In genomic region chr2:72949642-72950041, GRCh38 we compare ENCODE assay signal across 31 cellular contexts. TPM values are rescaled to one million over a fixed set of nuclear protein-coding genes. Genes with fewer than 3 reads are reported as not detected.
"Had no signal": no experiment of that assay in that cellular context is flagged by ENCODE, and none has a peak within 500 bp of the region (broad histone marks: within the 10 kb centered on the region; RNA-seq: fewer than 3 reads in every experiment).

No MANE protein-coding gene starts in this region.

- H3K9ac ChIP-seq: parathyroid adenoma had no signal

- H2AFZ ChIP-seq: parathyroid adenoma had no signal

- H3K27ac Mint-ChIP-seq: activated T-cell treated with anti-CD3 and anti-CD28 coated beads, Interleukin-2, amount 50 U/mL, for 24 hours; naive thymus-derived CD4-positive, alpha-beta T cell; type B pancreatic cell had no signal

- H3K27ac ChIP-seq: cardiac muscle cell, colonic mucosa, parathyroid adenoma, spleen, thoracic aorta, vagina, VCaP had no signal

- H3K4me3 Mint-ChIP-seq: activated T-cell treated with anti-CD3 and anti-CD28 coated beads, Interleukin-2, amount 50 U/mL, for 24 hours; naive thymus-derived CD4-positive, alpha-beta T cell; type B pancreatic cell had no signal

- H3K4me3 ChIP-seq: cardiac muscle cell, colonic mucosa, spleen, thoracic aorta, vagina had no signal

- H3K36me3 ChIP-seq: cardiac muscle cell, colonic mucosa, thoracic aorta, vagina had no signal

- H3K27me3 Mint-ChIP-seq: activated T-cell treated with anti-CD3 and anti-CD28 coated beads, Interleukin-2, amount 50 U/mL, for 24 hours had no signal

- H3K9me3 Mint-ChIP-seq: activated T-cell treated with anti-CD3 and anti-CD28 coated beads, Interleukin-2, amount 50 U/mL, for 24 hours; brain; naive thymus-derived CD4-positive, alpha-beta T cell; type B pancreatic cell had no signal

- H3K4me1 ChIP-seq: colonic mucosa, parathyroid adenoma, vagina had no signal

- ATAC-seq: left cardiac atrium; naive thymus-derived CD4-positive, alpha-beta T cell; right cardiac atrium had no signal

- DNase-seq: activated CD4-positive, alpha-beta T cell treated with anti-CD3 and anti-CD28 coated beads for 4 hours; activated CD4-positive, alpha-beta T cell treated with anti-CD3 and anti-CD28 coated beads, Interleukin-2, amount 50 U/mL, for 4 hours; activated CD8-positive, alpha-beta memory T cell treated with anti-CD3 and anti-CD28 coated beads, Interleukin-2, amount 50 U/mL, for 4 hours; activated gamma-delta T cell treated with Interleukin-2 at 50 U/mL for 16 hours; activated naive CD4-positive, alpha-beta T cell treated with anti-CD3 and anti-CD28 coated beads, Interleukin-2, amount 50 U/mL, for 16 hours; activated T-cell treated with anti-CD3 and anti-CD28 coated beads, Interleukin-2, amount 50 U/mL, for 24 hours; cerebellar nuclear complex; effector memory CD4-positive, alpha-beta T cell; foreskin fibroblast; head of caudate nucleus; hippocampal formation; left cardiac atrium; midbrain; naive thymus-derived CD4-positive, alpha-beta T cell; spleen; stimulated activated naive CD4-positive, alpha-beta T cell treated with Interleukin-2 at 50 U/mL for 16 hours had no signal

- H3K36me3 Mint-ChIP-seq: brain, type B pancreatic cell had no signal

- H3K9me3 ChIP-seq: colonic mucosa, spleen, thoracic aorta, vagina had no signal

- H3K27me3 ChIP-seq: colonic mucosa, spleen, vagina had no signal

RNA-seq across cellular contexts. Expression of gene EMX1, which starts 32.3 kb away (rescaled TPM):
- total RNA-seq: dermis microvascular lymphatic vessel endothelial cell; fibroblast of lung; left cardiac atrium; mammary epithelial cell; naive thymus-derived CD4-positive, alpha-beta T cell; pulmonary artery endothelial cell; right cardiac atrium; spleen; T-helper 1 cell treated with Interleukin-12 subunit alpha and Interleukin-12 subunit beta and Interleukin-4 antibody, amounts not matched to agents 30 ng/mL and 1 ng/mL, for 36 hours; thoracic aorta; vagina had no signal
- polyA plus RNA-seq: cardiac muscle cell; fibroblast of lung; keratinocyte; mammary epithelial cell; naive thymus-derived CD4-positive, alpha-beta T cell; spleen had no signal
